ENCODE assay signal across 10 cellular contexts in genomic region chr20:38726849-38727601, GRCh38. TPM values are rescaled to one million over a fixed set of nuclear protein-coding genes. Genes with fewer than 3 reads are reported as not detected.
DNase-seq lines count a peak whose midpoint lies in the region; ATAC-seq and TF ChIP-seq lines count a peak whose summit lies in the region.
"Had no signal": no experiment of that assay in that cellular context is flagged by ENCODE, and none has a peak within 500 bp of the region (broad histone marks: within the 10 kb centered on the region; RNA-seq: fewer than 3 reads in every experiment).

No MANE protein-coding gene starts in this region.

- H3K9me2 ChIP-seq in GM23338 (ENCODE audit: insufficient read depth), result no peaks in the 10 kb centered on the region

- peak; percentile 75 to 81 for TF ChIP-seq CTCF in GM23338 (conservative IDR thresholded peaks at IDR 0.05; ENCODE audit: low read depth in 2 of 2)
- TF ChIP-seq CTCF in activated CD8-positive, alpha-beta T cell treated with anti-CD3 and anti-CD28 coated beads for 36 hours (IDR thresholded peaks at IDR 0.05), result peak; percentile 37

- H3K27me3 ChIP-seq in GM23338 (ENCODE audit: insufficient read depth), result peaks cover 99% of the 10 kb centered on the region

- H3K4me1 Mint-ChIP-seq in GM23338, result peaks cover 60% of the 10 kb centered on the region
- peaks cover 63% of the 10 kb centered on the region for H3K4me1 Mint-ChIP-seq in activated CD8-positive, alpha-beta T cell treated with anti-CD3 and anti-CD28 coated beads for 36 hours (ENCODE audit: low read depth)

- intact Hi-C loops in activated CD8-positive, alpha-beta T cell treated with anti-CD3 and anti-CD28 coated beads for 36 hours (cut with micrococcal nuclease), result loop anchor here (5.0 kb wide), 1 partner anchor 40 kb away; no protein-coding TSS in a partner anchor
- intact Hi-C loops in head of caudate nucleus (cut with DNase I), result no loop called here

- no peak overlapping the region for H3K27ac ChIP-seq in GM23338 (ENCODE audit: low read depth)

- peak overlapping the region; percentile 83 for H3K4me2 ChIP-seq in GM23338

- H2AFZ ChIP-seq in GM23338, result peak overlapping the region; percentile 98

- H4K20me1 ChIP-seq in GM23338 (replicated peaks; ENCODE audit: insufficient read depth), result peaks cover 5% of the 10 kb centered on the region; the same call in 1 of the 2 replicates

- H3K36me3 ChIP-seq in GM23338 (ENCODE audit: insufficient read depth), result no peaks in the 10 kb centered on the region

- CTCF ChIA-PET in activated CD8-positive, alpha-beta T cell treated with anti-CD3 and anti-CD28 coated beads for 36 hours (lab: Charles Lee), result interaction anchor here (0.7 to 5.3 kb wide), 15 partner anchors 8 to 196 kb away, joined by 3 to 53 read pairs (median 4); partner anchors contain the start of gene ACTR5

- peak overlapping the region; percentile 61 for H3K4me3 ChIP-seq in GM23338

- H3K4me1 ChIP-seq in GM23338 (ENCODE audit: insufficient read depth), result peaks cover 52% of the 10 kb centered on the region

- H3K79me2 ChIP-seq in GM23338 (replicated peaks; ENCODE audit: insufficient read depth), result no peaks in the 10 kb centered on the region

- ATAC-seq in GM23338 (peak; percentile 15), GM19328 (IDR thresholded peaks at IDR 0.05; ENCODE audit: unreplicated experiment) (no peak), GM18870 (IDR thresholded peaks at IDR 0.05; ENCODE audit: unreplicated experiment) (no peak)
- peak; percentile 55 for ATAC-seq in activated CD8-positive, alpha-beta T cell treated with anti-CD3 and anti-CD28 coated beads for 36 hours

- H3K4me3 Mint-ChIP-seq in GM23338, result peak overlapping the region; percentile 74
- peak overlapping the region; percentile 48 for H3K4me3 Mint-ChIP-seq in activated CD8-positive, alpha-beta T cell treated with anti-CD3 and anti-CD28 coated beads for 36 hours

- peaks cover 16% of the 10 kb centered on the region for H3F3A ChIP-seq in GM23338 (replicated peaks; ENCODE audit: low read depth)

- H3K27me3 Mint-ChIP-seq in GM23338 (ENCODE audit: insufficient read depth, low read depth, poor library complexity), result peaks cover 98% of the 10 kb centered on the region
- H3K27me3 Mint-ChIP-seq in activated CD8-positive, alpha-beta T cell treated with anti-CD3 and anti-CD28 coated beads for 36 hours, result peaks cover 86% of the 10 kb centered on the region

- H3K36me3 Mint-ChIP-seq in GM23338 (ENCODE audit: low read depth), result no peaks in the 10 kb centered on the region; the same call in 2 of the 3 replicates
- H3K36me3 Mint-ChIP-seq in activated CD8-positive, alpha-beta T cell treated with anti-CD3 and anti-CD28 coated beads for 36 hours (ENCODE audit: low read depth), result no peaks in the 10 kb centered on the region

- DNase-seq in 8988T, result peak; percentile 87
- DNase-seq in GM23338 (ENCODE audit: low spot score), result peak; percentile 98
- DNase-seq in activated CD8-positive, alpha-beta T cell treated with anti-CD3 and anti-CD28 coated beads for 36 hours, result peak; percentile 91
- DNase-seq in head of caudate nucleus, result peak; percentile 50 to 87 (median 76)
- DNase-seq in stimulated activated CD8-positive, alpha-beta memory T cell treated with anti-CD3 and anti-CD28 coated beads, Interleukin-4, amount 100 ng/mL, for 24 hours (ENCODE audit: low read depth), result peak; percentile 56
- no peak for DNase-seq in RKO (ENCODE audit: low spot score)

- POLR2A ChIA-PET in activated CD8-positive, alpha-beta T cell treated with anti-CD3 and anti-CD28 coated beads for 36 hours (lab: Charles Lee), result interaction anchor here (0.7 to 1.6 kb wide), 2 partner anchors 8 to 20 kb away, joined by 3 to 4 read pairs; no protein-coding TSS in a partner anchor

- no peak overlapping the region for H3K27ac Mint-ChIP-seq in GM23338
- no peak overlapping the region for H3K27ac Mint-ChIP-seq in activated CD8-positive, alpha-beta T cell treated with anti-CD3 and anti-CD28 coated beads for 36 hours

- peaks cover 13% of the 10 kb centered on the region for H3K9me3 Mint-ChIP-seq in GM23338
- H3K9me3 Mint-ChIP-seq in activated CD8-positive, alpha-beta T cell treated with anti-CD3 and anti-CD28 coated beads for 36 hours, result peaks cover 3% of the 10 kb centered on the region

TF ChIP-seq in GM23338, 12 proteins besides CTCF, POLR2A, EP300 and RAD21:
- TF ChIP-seq EZH2 (IDR thresholded peaks at IDR 0.05; ENCODE audit: low read depth, unreplicated experiment) (peak; percentile 70), POLR2AphosphoS5 (IDR thresholded peaks at IDR 0.05; ENCODE audit: low read depth) (0 out of 2 replicates have a peak, but pooled peaks have one; percentile 23), REST (IDR thresholded peaks at IDR 0.05; ENCODE audit: unreplicated experiment) (no peak)

RNA-seq across cellular contexts. Expression of gene SLC32A1, which starts 2.7 kb away (rescaled TPM):
- total RNA-seq in GM23338 (2014; rRNA removed; shearing (Covaris generic)), result 0.08 and 0.87 TPM in 2 replicates
- polyA plus RNA-seq in GM23338 (2016; fragmentation: Nextera tagmentation; extraction: Ambion mirVana), result 0.09 TPM in 1 of 2 replicates, not detected in the other
- not detected for total RNA-seq in activated CD8-positive, alpha-beta T cell treated with anti-CD3 and anti-CD28 coated beads for 36 hours
- total RNA-seq: dermis microvascular lymphatic vessel endothelial cell, urinary bladder had no signal
- polyA plus RNA-seq: urinary bladder had no signal

RNA-seq across cellular contexts. Expression of gene ACTR5, which starts 21.2 kb away (rescaled TPM):
- total RNA-seq in GM23338 (2014; rRNA removed; shearing (Covaris generic)), result 19.6 and 21.8 TPM in 2 replicates
- polyA plus RNA-seq in GM23338 (2016; fragmentation: Nextera tagmentation; extraction: Ambion mirVana), result 8.4 and 9.1 TPM in 2 replicates
- total RNA-seq in activated CD8-positive, alpha-beta T cell treated with anti-CD3 and anti-CD28 coated beads for 36 hours, result 1 to 10 TPM; 7.1 to 7.4 TPM

Comparison
In these comparisons a context has a peak if more than half of its experiments do, and no peak if none do; other contexts are left out.
1. ATAC-seq: peak in GM23338 (single experiment) and activated CD8-positive, alpha-beta T cell treated with anti-CD3 and anti-CD28 coated beads for 36 hours (single experiment); none in GM19328 (single experiment) and GM18870 (single experiment).